13 cellular contexts compared by ENCODE assay signal in the genomic region with DNA sequence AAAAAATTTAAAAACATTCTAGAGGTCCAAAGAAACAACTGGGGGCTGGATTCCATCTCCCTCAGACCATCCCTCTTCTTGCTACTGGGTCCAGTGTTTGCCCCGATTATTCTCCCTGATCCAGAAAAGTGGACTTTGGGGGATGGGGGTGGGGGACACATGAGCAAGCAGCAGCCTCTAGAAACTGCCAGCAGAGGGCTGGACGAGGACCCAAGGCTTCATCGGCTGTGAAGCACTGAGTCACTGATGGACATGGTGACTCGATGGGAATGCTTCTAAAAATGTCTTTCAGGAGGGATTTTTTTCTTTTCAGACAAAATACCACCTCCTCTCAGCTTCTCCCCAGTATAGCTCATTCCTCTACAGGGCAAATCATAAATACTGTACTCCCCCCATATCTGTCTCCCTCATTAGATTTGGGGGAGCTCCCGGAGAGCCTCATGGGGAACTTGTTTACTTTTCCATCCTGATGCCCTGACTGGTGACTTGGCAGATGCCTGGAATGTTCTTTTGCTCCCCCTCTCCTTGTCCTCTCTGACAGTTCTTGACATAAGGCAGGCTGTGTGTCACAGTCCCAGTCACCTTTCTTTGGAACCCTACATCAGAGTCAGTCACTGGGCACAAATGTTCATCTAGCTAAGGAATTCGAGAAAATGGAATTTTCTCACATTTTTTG.
DNase-seq lines count a peak whose midpoint lies in the region; ATAC-seq, FAIRE-seq and TF ChIP-seq lines count a peak whose summit lies in the region.
"Had no signal": no experiment of that assay in that cellular context is flagged by ENCODE, and none has a peak within 500 bp of the region (broad histone marks: within the 10 kb centered on the region; RNA-seq: fewer than 3 reads in every experiment).

No MANE protein-coding gene starts in this region.

- DNase-seq in A549 (ENCODE audit: low read depth in 1 of 2, low spot score in 1 of 2) (peak; percentile 12 to 18), HCEC 1CT (peak; percentile 80), astrocyte (ENCODE audit: low read depth) (peak; percentile 42), iPS-NIHi11 (ENCODE audit: low spot score) (peak; percentile 35), GF-D8 (lab: John Stamatoyannopoulos, UW) (no peak), NCI-H526 treated with DMSO at 0.1 percent for 48 hours (lab: John Stamatoyannopoulos, UW) (no peak)
- DNase-seq: activated naive CD4-positive, alpha-beta T cell; NCI-H1105; small intestine had no signal

- H3K4me3 ChIP-seq in A549 (no peak overlapping the region), astrocyte (ENCODE audit: insufficient read depth, low read depth, low read length) (no peak overlapping the region)

- POLR2A ChIA-PET in A549 (lab: Yijun Ruan, JAX) = no interaction called here

- H3K4me1 ChIP-seq in A549 (no peaks in the 10 kb centered on the region), astrocyte (ENCODE audit: insufficient read depth, low read length) (no peaks in the 10 kb centered on the region)

- peak; percentile 63 to 69; a peak in 4 of 6 replicates for ATAC-seq in A549
- ATAC-seq in GM19467 (IDR thresholded peaks at IDR 0.05; ENCODE audit: unreplicated experiment) = no peak
- ATAC-seq in GM18517 (IDR thresholded peaks at IDR 0.05; ENCODE audit: unreplicated experiment) = no peak

- H4K20me1 ChIP-seq in astrocyte (ENCODE audit: insufficient read depth, low read length) = no peaks in the 10 kb centered on the region

- peak overlapping the region; percentile 50 for H3K27ac Mint-ChIP-seq in astrocyte (ENCODE audit: unreplicated experiment)

- no peaks in the 10 kb centered on the region for H3K27me3 ChIP-seq in astrocyte (ENCODE audit: insufficient read depth, low read length)

- no peak for TF ChIP-seq EP300 in A549 (IDR thresholded peaks at IDR 0.05)

- H3K27ac ChIP-seq in A549 (no peak overlapping the region), astrocyte (ENCODE audit: low read depth, low read length) (peak overlapping the region; percentile 23)

- CTCF ChIA-PET in A549 (lab: Yijun Ruan, JAX) = interaction anchor here (0.6 to 5.0 kb wide), 7 partner anchors 16 to 1311 kb away, joined by 3 to 19 read pairs (median 3); no protein-coding TSS in a partner anchor

- H3K4me1 Mint-ChIP-seq in astrocyte (ENCODE audit: low read depth, unreplicated experiment) = peaks cover 8% of the 10 kb centered on the region

- H3K4me3 Mint-ChIP-seq in astrocyte (ENCODE audit: unreplicated experiment) = no peak overlapping the region
- H3K4me3 Mint-ChIP-seq: CD14-positive monocyte had no signal

- H3K27me3 Mint-ChIP-seq in astrocyte (ENCODE audit: low read depth, unreplicated experiment) = peaks cover 10% of the 10 kb centered on the region

- no peak for TF ChIP-seq RAD21 in A549 (conservative IDR thresholded peaks at IDR 0.05 in 1 of 2, IDR thresholded peaks at IDR 0.05 in 1 of 2)

- H3K36me3 ChIP-seq in astrocyte (ENCODE audit: insufficient read depth, low read length) = no peaks in the 10 kb centered on the region

- H3K9me3 ChIP-seq in A549 (peaks cover 20% of the 10 kb centered on the region), astrocyte (ENCODE audit: insufficient read depth, low read depth, low read length) (peaks cover 4% of the 10 kb centered on the region)

- TF ChIP-seq CTCF in A549 (IDR thresholded peaks at IDR 0.05) (no peak), astrocyte (IDR thresholded peaks at IDR 0.05; ENCODE audit: insufficient read depth, low read depth, low read length) (peak; percentile 59)

- H2AFZ ChIP-seq in astrocyte (ENCODE audit: low read depth, low read length) = peak overlapping the region; percentile 62

- H3K79me2 ChIP-seq in astrocyte (ENCODE audit: insufficient read depth, low read length) = no peaks in the 10 kb centered on the region

- WGBS in A549 (ENCODE audit: missing lambda C conversion rate) = 27% methylated on average over 6 of the region's 6 CpGs

- H3K9me3 Mint-ChIP-seq in astrocyte (ENCODE audit: unreplicated experiment) = peaks cover 9% of the 10 kb centered on the region

- H3K36me3 Mint-ChIP-seq in astrocyte (ENCODE audit: low read depth, unreplicated experiment) = peaks cover 2% of the 10 kb centered on the region
- H3K36me3 Mint-ChIP-seq: CD14-positive monocyte had no signal

- peak overlapping the region; percentile 6 for H3K9ac ChIP-seq in astrocyte (ENCODE audit: low read length)

- TF ChIP-seq POLR2A in A549 (IDR thresholded peaks at IDR 0.05; ENCODE audit: low read length) = no peak

- H3K4me2 ChIP-seq in A549 = no peak overlapping the region
- peak overlapping the region; percentile 52 for H3K4me2 ChIP-seq in astrocyte (ENCODE audit: low read length)

- no peak for FAIRE-seq in A549 (lab: Jason Lieb, UNC)
- no peak for FAIRE-seq in astrocyte (lab: Jason Lieb, UNC)
- FAIRE-seq: GM12891, small intestine had no signal

TF ChIP-seq in A549, 52 proteins besides CTCF, POLR2A, EP300 and RAD21:
- TF ChIP-seq ESRRA (IDR thresholded peaks at IDR 0.05; ENCODE audit: borderline replicate concordance, low read length) = no peak
- TF ChIP-seq, protein P1, sequence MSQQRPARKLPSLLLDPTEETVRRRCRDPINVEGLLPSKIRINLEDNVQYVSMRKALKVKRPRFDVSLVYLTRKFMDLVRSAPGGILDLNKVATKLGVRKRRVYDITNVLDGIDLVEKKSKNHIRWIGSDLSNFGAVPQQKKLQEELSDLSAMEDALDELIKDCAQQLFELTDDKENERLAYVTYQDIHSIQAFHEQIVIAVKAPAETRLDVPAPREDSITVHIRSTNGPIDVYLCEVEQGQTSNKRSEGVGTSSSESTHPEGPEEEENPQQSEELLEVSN (IDR thresholded peaks at IDR 0.05; ENCODE audit: borderline replicate concordance, low read depth) = no peak
- no peak for TF ChIP-seq KDM1A (IDR thresholded peaks at IDR 0.05; ENCODE audit: low read depth)
- no peak for TF ChIP-seq CEBPB (IDR thresholded peaks at IDR 0.05)
- no peak for TF ChIP-seq NPAS2 (CRISPR knock-in tag; IDR thresholded peaks at IDR 0.05; ENCODE audit: borderline replicate concordance)
- TF ChIP-seq ZFP36 (IDR thresholded peaks at IDR 0.05; ENCODE audit: borderline replicate concordance, partially characterized antibody) = no peak
- TF ChIP-seq FOSB (CRISPR knock-in tag; IDR thresholded peaks at IDR 0.05) = no peak
- TF ChIP-seq GATA3 (IDR thresholded peaks at IDR 0.05; ENCODE audit: borderline replicate concordance) = no peak
- TF ChIP-seq, protein P2, sequence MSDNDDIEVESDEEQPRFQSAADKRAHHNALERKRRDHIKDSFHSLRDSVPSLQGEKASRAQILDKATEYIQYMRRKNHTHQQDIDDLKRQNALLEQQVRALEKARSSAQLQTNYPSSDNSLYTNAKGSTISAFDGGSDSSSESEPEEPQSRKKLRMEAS (IDR thresholded peaks at IDR 0.05) = no peak
- no peak for TF ChIP-seq ZC3H11A (IDR thresholded peaks at IDR 0.05)
- TF ChIP-seq CBX2 (IDR thresholded peaks at IDR 0.05; ENCODE audit: borderline replicate concordance, low read depth) = no peak
- no peak for TF ChIP-seq RNF2 (IDR thresholded peaks at IDR 0.05; ENCODE audit: borderline replicate concordance, low read depth)
- TF ChIP-seq FOXS1 (CRISPR knock-in tag; IDR thresholded peaks at IDR 0.05) = no peak
- TF ChIP-seq MAFK (IDR thresholded peaks at IDR 0.05; ENCODE audit: partially characterized antibody) = no peak
- TF ChIP-seq JUNB (IDR thresholded peaks at IDR 0.05) = no peak
TF ChIP-seq in A549: peak in this region for 0.

Comparison
In these comparisons a context has a peak if more than half of its experiments do, and no peak if none do; other contexts are left out.
1. ATAC-seq: peak in A549 (2 of 2); none in GM19467 (single experiment) and GM18517 (single experiment).
2. DNase-seq: peak in A549 (2 of 2), HCEC 1CT (single experiment), astrocyte (single experiment) and iPS-NIHi11 (single experiment); none in GF-D8 (single experiment) and NCI-H526 treated with DMSO at 0.1 percent for 48 hours (single experiment).